ENCODE assay signal across 8 cellular contexts in the genomic region with DNA sequence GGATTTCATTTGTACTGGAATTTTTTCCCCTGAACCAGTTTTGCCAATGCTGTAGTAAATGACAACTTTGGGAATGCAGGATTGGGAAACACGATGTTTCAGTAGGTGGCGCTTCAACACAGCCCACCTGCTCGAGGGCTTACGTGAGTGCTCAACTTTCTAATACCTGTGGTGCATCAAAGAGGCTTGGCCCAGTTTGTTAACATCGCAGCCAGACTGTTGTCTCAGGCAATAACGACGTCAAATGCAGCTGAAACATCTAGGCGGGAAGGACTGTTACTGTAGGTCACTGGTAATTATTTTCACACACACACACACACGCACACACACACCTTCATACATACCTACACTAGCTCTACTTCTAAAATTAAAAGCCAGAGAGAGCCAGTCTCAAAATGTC.
A peak's percentile ranks its signal among the peaks of the same experiment; 100 is the strongest.
DNase-seq lines count a peak whose midpoint lies in the region; ATAC-seq and TF ChIP-seq lines count a peak whose summit lies in the region.

No MANE protein-coding gene starts in this region.

- TF ChIP-seq CTCF in AG09319 (IDR thresholded peaks at IDR 0.05; ENCODE audit: low read depth, low read length) (peak; percentile 59), Panc1 (IDR thresholded peaks at IDR 0.05) (peak; percentile 88), retinal pigment epithelial cell (conservative IDR thresholded peaks at IDR 0.05; ENCODE audit: low read depth, low read length) (peak; percentile 78)

- H3K4me3 ChIP-seq in Panc1 (ENCODE audit: low read depth in 2 of 2, low read length in 2 of 2) = no peak overlapping the region
- no peak overlapping the region for H3K4me3 ChIP-seq in retinal pigment epithelial cell (ENCODE audit: low read length)

- no peaks in the 10 kb centered on the region for H3K27me3 ChIP-seq in Panc1 (ENCODE audit: control insufficient read depth, insufficient read depth, low read length)

- H3K36me3 ChIP-seq in Panc1 (ENCODE audit: control insufficient read depth, insufficient read depth, low read length) = no peaks in the 10 kb centered on the region

- intact Hi-C loops in Panc1 (cut with micrococcal nuclease; ENCODE audit: unreplicated experiment) = loop anchor here (5.0 kb wide), 3 partner anchors 269 to 1176 kb away; no protein-coding TSS in a partner anchor

- BruUV-seq in Panc1 (replicated peaks; lab: Mats Ljungman, UMichigan) = no TSS peak

- POLR2A ChIA-PET in Panc1 (lab: Charles Lee) = no interaction called here

- H3K9me3 ChIP-seq in Panc1 (ENCODE audit: control insufficient read depth, insufficient read depth, low read depth, low read length) = no peaks in the 10 kb centered on the region

- CTCF ChIA-PET in Panc1 (lab: Charles Lee) = interaction anchor here (0.5 to 0.7 kb wide), 3 partner anchors 177 to 1134 kb away, joined by 3 to 5 read pairs (median 4); no protein-coding TSS in a partner anchor

- H3K4me1 ChIP-seq in Panc1 (ENCODE audit: control insufficient read depth, insufficient read depth, low read length) = peaks cover 22% of the 10 kb centered on the region

- H3K27ac ChIP-seq in Panc1 (ENCODE audit: low read length) = peak overlapping the region; percentile 78

- peak; percentile 97 for ATAC-seq in Panc1
- ATAC-seq in GM18520 (IDR thresholded peaks at IDR 0.05; ENCODE audit: unreplicated experiment) = no peak
- ATAC-seq in GM21528 (IDR thresholded peaks at IDR 0.05; ENCODE audit: low FRiP score, unreplicated experiment) = no peak

- DNase-seq in AG09319 (ENCODE audit: extremely low read depth, low read depth) = no peak
- DNase-seq in HPDE6-E6E7 (ENCODE audit: extremely low spot score) = peak; percentile 50
- DNase-seq in Panc1 (ENCODE audit: low read depth, low spot score) = peak; percentile 67
- peak; percentile 8 for DNase-seq in fibroblast of the conjunctiva (ENCODE audit: low read depth)
- DNase-seq in retinal pigment epithelial cell (ENCODE audit: low read depth) = peak; percentile 53
- DNase-seq in activated CD8-positive, alpha-beta memory T cell treated with anti-CD3 and anti-CD28 coated beads, Interleukin-2, amount 50 U/mL, for 4 hours = no peak

- in situ Hi-C loops in Panc1 (cut with HindIII; ENCODE audit: low pct_unique_long_range_greater_than_20kb, low sequenced_read_pairs) = no loop called here

Comparison
In these comparisons a context has a peak if more than half of its experiments do, and no peak if none do; other contexts are left out.
1. DNase-seq: peak in HPDE6-E6E7 (single experiment), Panc1 (single experiment), fibroblast of the conjunctiva (single experiment) and retinal pigment epithelial cell (single experiment); none in AG09319 (single experiment) and activated CD8-positive, alpha-beta memory T cell treated with anti-CD3 and anti-CD28 coated beads, Interleukin-2, amount 50 U/mL, for 4 hours (single experiment).
2. Peak in every context shown above with its lines, with median percentiles within 50 percentile points of each other: CTCF ChIP-seq.